In genomic region chr17:62080647-62081046, GRCh38 we compare ENCODE assay signal across 4 cellular contexts.
A peak's percentile ranks its signal among the peaks of the same experiment; 100 is the strongest.
TF ChIP-seq lines count a peak whose summit lies in the region.

No MANE protein-coding gene starts in this region.

TF ChIP-seq in SK-N-SH, 30 proteins besides CTCF, POLR2A, EP300 and RAD21:
- TF ChIP-seq RFX5 (IDR thresholded peaks at IDR 0.05; ENCODE audit: low read length): peak; percentile 61
- TF ChIP-seq, protein P1, sequence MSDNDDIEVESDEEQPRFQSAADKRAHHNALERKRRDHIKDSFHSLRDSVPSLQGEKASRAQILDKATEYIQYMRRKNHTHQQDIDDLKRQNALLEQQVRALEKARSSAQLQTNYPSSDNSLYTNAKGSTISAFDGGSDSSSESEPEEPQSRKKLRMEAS (IDR thresholded peaks at IDR 0.05; ENCODE audit: low read depth): no peak

TF ChIP-seq in SK-N-SH treated with all-trans-retinoic acid at 6 μM for 48 hours, 23 proteins besides CTCF, POLR2A, EP300 and RAD21 (continues in another document):
- TF ChIP-seq ZC3H10 (CRISPR knock-in tag; IDR thresholded peaks at IDR 0.05) (no peak), GLIS3 (CRISPR knock-in tag; IDR thresholded peaks at IDR 0.05) (no peak), ESRRG (CRISPR knock-in tag; IDR thresholded peaks at IDR 0.05) (no peak), ZNF565 (CRISPR knock-in tag; conservative IDR thresholded peaks at IDR 0.05; ENCODE audit: low read depth) (no peak), CREB5 (CRISPR knock-in tag; IDR thresholded peaks at IDR 0.05; ENCODE audit: low read depth) (no peak), TCF4 (CRISPR knock-in tag; IDR thresholded peaks at IDR 0.05; ENCODE audit: borderline replicate concordance) (no peak)
- TF ChIP-seq, protein P2, sequence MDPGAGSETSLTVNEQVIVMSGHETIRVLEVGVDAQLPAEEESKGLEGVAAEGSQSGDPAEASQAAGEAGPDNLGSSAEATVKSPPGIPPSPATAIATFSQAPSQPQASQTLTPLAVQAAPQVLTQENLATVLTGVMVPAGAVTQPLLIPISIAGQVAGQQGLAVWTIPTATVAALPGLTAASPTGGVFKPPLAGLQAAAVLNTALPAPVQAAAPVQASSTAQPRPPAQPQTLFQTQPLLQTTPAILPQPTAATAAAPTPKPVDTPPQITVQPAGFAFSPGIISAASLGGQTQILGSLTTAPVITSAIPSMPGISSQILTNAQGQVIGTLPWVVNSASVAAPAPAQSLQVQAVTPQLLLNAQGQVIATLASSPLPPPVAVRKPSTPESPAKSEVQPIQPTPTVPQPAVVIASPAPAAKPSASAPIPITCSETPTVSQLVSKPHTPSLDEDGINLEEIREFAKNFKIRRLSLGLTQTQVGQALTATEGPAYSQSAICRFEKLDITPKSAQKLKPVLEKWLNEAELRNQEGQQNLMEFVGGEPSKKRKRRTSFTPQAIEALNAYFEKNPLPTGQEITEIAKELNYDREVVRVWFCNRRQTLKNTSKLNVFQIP (CRISPR knock-in tag; IDR thresholded peaks at IDR 0.05; ENCODE audit: borderline replicate concordance, low read depth): no peak
- TF ChIP-seq, protein P3, sequence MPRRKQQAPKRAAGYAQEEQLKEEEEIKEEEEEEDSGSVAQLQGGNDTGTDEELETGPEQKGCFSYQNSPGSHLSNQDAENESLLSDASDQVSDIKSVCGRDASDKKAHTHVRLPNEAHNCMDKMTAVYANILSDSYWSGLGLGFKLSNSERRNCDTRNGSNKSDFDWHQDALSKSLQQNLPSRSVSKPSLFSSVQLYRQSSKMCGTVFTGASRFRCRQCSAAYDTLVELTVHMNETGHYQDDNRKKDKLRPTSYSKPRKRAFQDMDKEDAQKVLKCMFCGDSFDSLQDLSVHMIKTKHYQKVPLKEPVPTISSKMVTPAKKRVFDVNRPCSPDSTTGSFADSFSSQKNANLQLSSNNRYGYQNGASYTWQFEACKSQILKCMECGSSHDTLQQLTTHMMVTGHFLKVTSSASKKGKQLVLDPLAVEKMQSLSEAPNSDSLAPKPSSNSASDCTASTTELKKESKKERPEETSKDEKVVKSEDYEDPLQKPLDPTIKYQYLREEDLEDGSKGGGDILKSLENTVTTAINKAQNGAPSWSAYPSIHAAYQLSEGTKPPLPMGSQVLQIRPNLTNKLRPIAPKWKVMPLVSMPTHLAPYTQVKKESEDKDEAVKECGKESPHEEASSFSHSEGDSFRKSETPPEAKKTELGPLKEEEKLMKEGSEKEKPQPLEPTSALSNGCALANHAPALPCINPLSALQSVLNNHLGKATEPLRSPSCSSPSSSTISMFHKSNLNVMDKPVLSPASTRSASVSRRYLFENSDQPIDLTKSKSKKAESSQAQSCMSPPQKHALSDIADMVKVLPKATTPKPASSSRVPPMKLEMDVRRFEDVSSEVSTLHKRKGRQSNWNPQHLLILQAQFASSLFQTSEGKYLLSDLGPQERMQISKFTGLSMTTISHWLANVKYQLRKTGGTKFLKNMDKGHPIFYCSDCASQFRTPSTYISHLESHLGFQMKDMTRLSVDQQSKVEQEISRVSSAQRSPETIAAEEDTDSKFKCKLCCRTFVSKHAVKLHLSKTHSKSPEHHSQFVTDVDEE (CRISPR knock-in tag; IDR thresholded peaks at IDR 0.05): no peak

TF ChIP-seq in IMR-90, 13 proteins besides CTCF, POLR2A, EP300 and RAD21:
- TF ChIP-seq RFX5 (IDR thresholded peaks at IDR 0.05; ENCODE audit: low read depth, low read length) (peak; percentile 53; the same call in 1 of the 2 replicates), NFE2L2 (IDR thresholded peaks at IDR 0.05; ENCODE audit: low read depth, low read length) (no peak), MAZ (IDR thresholded peaks at IDR 0.05; ENCODE audit: borderline replicate concordance, low read depth, low read length) (no peak), BHLHE40 (IDR thresholded peaks at IDR 0.05; ENCODE audit: low read depth, low read length) (no peak)
TF ChIP-seq in IMR-90: peak in this region for 1.

TF ChIP-seq in H1, 55 proteins besides CTCF, POLR2A, EP300 and RAD21:
- TF ChIP-seq EZH2 (IDR thresholded peaks at IDR 0.05; ENCODE audit: low read depth, low read length, severe bottlenecking): no peak
